ENCODE assay signal across 8 cellular contexts in genomic region chr13:79480954-79481684, GRCh38. TPM values are rescaled to one million over a fixed set of nuclear protein-coding genes. Genes with fewer than 3 reads are reported as not detected.
DNase-seq lines count a peak whose midpoint lies in the region; ATAC-seq, FAIRE-seq and TF ChIP-seq lines count a peak whose summit lies in the region.

A gene with protein sequence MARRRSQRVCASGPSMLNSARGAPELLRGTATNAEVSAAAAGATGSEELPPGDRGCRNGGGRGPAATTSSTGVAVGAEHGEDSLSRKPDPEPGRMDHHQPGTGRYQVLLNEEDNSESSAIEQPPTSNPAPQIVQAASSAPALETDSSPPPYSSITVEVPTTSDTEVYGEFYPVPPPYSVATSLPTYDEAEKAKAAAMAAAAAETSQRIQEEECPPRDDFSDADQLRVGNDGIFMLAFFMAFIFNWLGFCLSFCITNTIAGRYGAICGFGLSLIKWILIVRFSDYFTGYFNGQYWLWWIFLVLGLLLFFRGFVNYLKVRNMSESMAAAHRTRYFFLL (plus strand): TSS chr13:79481155. CDS start chr13:79481204, 49 bp downstream.

- no peak for TF ChIP-seq CTCF in CD8-positive, alpha-beta T cell (IDR thresholded peaks at IDR 0.05)
- TF ChIP-seq CTCF in H1 (IDR thresholded peaks at IDR 0.05; ENCODE audit: control extremely low read depth in 1 of 3, insufficient read depth in 1 of 3, low read depth in 1 of 3, low read length in 3 of 3): no peak

- H3K14ac ChIP-seq in H1 (ENCODE audit: insufficient read length): no peak within 1 kb of the TSS
- peak within 1 kb of the TSS; percentile 36 to 87 for H3K14ac ChIP-seq in mesenchymal stem cell (ENCODE audit: low read length in 2 of 2)

- peaks cover 4% of the 10 kb centered on the region; the same call in 1 of the 2 replicates for H3K23me2 ChIP-seq in H1 (ENCODE audit: low read depth, low read length)

- peaks cover 21% of the 10 kb centered on the region for H3K4me1 ChIP-seq in CD8-positive, alpha-beta T cell (ENCODE audit: insufficient read depth, low read length)
- H3K4me1 ChIP-seq in H1 (replicated peaks in 1 of 4; ENCODE audit: control insufficient read depth in 3 of 4, insufficient read depth in 4 of 4, low read length in 3 of 4): peaks cover 0 to 3% (median 1%) of the 10 kb centered on the region in 4 experiments; a peak in 2 of 7 replicates
- H3K4me1 ChIP-seq in mesenchymal stem cell (ENCODE audit: control insufficient read depth, insufficient read depth, low read depth, low read length): peaks cover 5% of the 10 kb centered on the region

- H3K27ac Mint-ChIP-seq in CD8-positive, alpha-beta T cell: peak within 1 kb of the TSS; percentile 82

- no peak within 1 kb of the TSS for H2BK20ac ChIP-seq in H1 (ENCODE audit: low read length)

- H3K79me1 ChIP-seq in H1 (ENCODE audit: low read depth, low read length): no peaks in the 10 kb centered on the region
- no peaks in the 10 kb centered on the region for H3K79me1 ChIP-seq in mesenchymal stem cell (replicated peaks; ENCODE audit: low read length, poor library complexity, severe bottlenecking)

- DNase-seq in CD8-positive, alpha-beta T cell: peak; percentile 69 to 85 (median 82)
- peak; percentile 52 for DNase-seq in HPDE6-E6E7 (ENCODE audit: extremely low spot score)
- peak; percentile 51 to 61 for DNase-seq in NOMO-1 (lab: John Stamatoyannopoulos, UW; ENCODE audit: unreplicated experiment in 2 of 2)
- DNase-seq in activated CD8-positive, alpha-beta memory T cell treated with anti-CD3 and anti-CD28 coated beads for 48 hours (ENCODE audit: low read depth in 2 of 3, low spot score in 2 of 3): peak; percentile 81 to 91 (median 84)
- DNase-seq in H1 (ENCODE audit: low read depth in 1 of 2, low spot score in 2 of 2): peak; percentile 25 to 88
- DNase-seq in mesenchymal stem cell: peak; percentile 88
- peak; percentile 91 for DNase-seq in stimulated activated CD8-positive, alpha-beta memory T cell treated with anti-CD3 and anti-CD28 coated beads, Interleukin-12 subunit alpha, Interleukin-12 subunit beta, amount 100 ng/mL, for 4 hours (ENCODE audit: low read depth)

- H3K4me2 ChIP-seq in H1 (ENCODE audit: insufficient read depth in 1 of 2, low read depth in 2 of 2, low read length in 2 of 2) (peak within 1 kb of the TSS; percentile 87 to 90), mesenchymal stem cell (ENCODE audit: low read length, poor library complexity, severe bottlenecking) (peak within 1 kb of the TSS; percentile 77)

- peak within 1 kb of the TSS; percentile 85 for H3K4me3 Mint-ChIP-seq in CD8-positive, alpha-beta T cell

- peak within 1 kb of the TSS; percentile 42 to 78 (median 59); a peak in 6 of 7 replicates for H3K9ac ChIP-seq in H1 (replicated peaks in 1 of 4; ENCODE audit: extremely low read depth in 1 of 4, low read depth in 3 of 4, low read length in 3 of 4)
- H3K9ac ChIP-seq in mesenchymal stem cell (ENCODE audit: low read length): peak within 1 kb of the TSS; percentile 92

- H3K79me2 ChIP-seq in H1 (ENCODE audit: control insufficient read depth in 1 of 2, insufficient read depth in 2 of 2, low read length in 2 of 2): peaks cover 0 to 42% of the 10 kb centered on the region in 2 experiments; a peak in 3 of 4 replicates

- H2BK12ac ChIP-seq in H1 (ENCODE audit: low read depth, low read length): peak within 1 kb of the TSS; percentile 0
- H2BK12ac ChIP-seq in mesenchymal stem cell (ENCODE audit: low read length in 2 of 2): peak within 1 kb of the TSS; percentile 67 to 72

- POLR2A ChIA-PET in CD8-positive, alpha-beta T cell (lab: Charles Lee): interaction anchor here (0.7 to 2.0 kb wide), 6 partner anchors 9 to 100 kb away, joined by 3 to 9 read pairs (median 4); partner anchors contain the start of gene RBM26
- POLR2A ChIA-PET in H1 (lab: Charles Lee; ENCODE audit: partially characterized antibody): interaction anchor here (0.6 to 0.9 kb wide), 5 partner anchors 46 to 879 kb away, joined by 3 to 5 read pairs (median 3); no protein-coding TSS in a partner anchor

- no peaks in the 10 kb centered on the region for H3K9me3 ChIP-seq in CD8-positive, alpha-beta T cell (ENCODE audit: low read length)
- H3K9me3 ChIP-seq in H1 (ENCODE audit: insufficient read depth in 2 of 2, low read depth in 1 of 2, low read length in 1 of 2) (no peaks in the 10 kb centered on the region), mesenchymal stem cell (ENCODE audit: control insufficient read depth, low read length) (no peaks in the 10 kb centered on the region)

- peaks cover 0 to 2% of the 10 kb centered on the region in 2 experiments for H4K20me1 ChIP-seq in H1 (replicated peaks in 1 of 2; ENCODE audit: control insufficient read depth in 1 of 2, insufficient read depth in 2 of 2, low read length in 2 of 2)

- no peak within 1 kb of the TSS for H2BK120ac ChIP-seq in H1 (replicated peaks; ENCODE audit: low read depth, low read length)
- peak within 1 kb of the TSS; percentile 11 for H2BK120ac ChIP-seq in mesenchymal stem cell (ENCODE audit: low read depth, low read length)

- H3K27me3 Mint-ChIP-seq in CD8-positive, alpha-beta T cell (ENCODE audit: low read depth): no peaks in the 10 kb centered on the region

- H2AK5ac ChIP-seq in H1 (ENCODE audit: low read depth, low read length): no peak within 1 kb of the TSS
- peak within 1 kb of the TSS; percentile 85 for H2AK5ac ChIP-seq in mesenchymal stem cell (ENCODE audit: low read length, severe bottlenecking)

- no peak for FAIRE-seq in H1 (lab: Jason Lieb, UNC)

- H4K8ac ChIP-seq in H1 (ENCODE audit: extremely low read depth, insufficient read depth, low read length) (peak within 1 kb of the TSS; percentile 73; the same call in 1 of the 2 replicates), mesenchymal stem cell (ENCODE audit: low read length) (peak within 1 kb of the TSS; percentile 90)

- TF ChIP-seq RAD21 in H1 (IDR thresholded peaks at IDR 0.05 in 1 of 2, conservative IDR thresholded peaks at IDR 0.05 in 1 of 2; ENCODE audit: low read depth in 2 of 2, low read length in 2 of 2): no peak

- H4K91ac ChIP-seq in H1 (replicated peaks; ENCODE audit: insufficient read length, low read length) (peak within 1 kb of the TSS; percentile 34), mesenchymal stem cell (ENCODE audit: low read length) (peak within 1 kb of the TSS; percentile 94)

- H3K9me3 Mint-ChIP-seq in CD8-positive, alpha-beta T cell: no peaks in the 10 kb centered on the region

- intact Hi-C loops in CD8-positive, alpha-beta T cell (cut with DNase I, micrococcal nuclease): loop anchor here in 1 of 2 experiments (1.0 kb wide), 1 partner anchor 30 kb away; no protein-coding TSS in a partner anchor

- H3K18ac ChIP-seq in H1 (ENCODE audit: extremely low read depth, low read length) (no peak within 1 kb of the TSS), mesenchymal stem cell (ENCODE audit: low read depth in 1 of 2, low read length in 2 of 2) (peak within 1 kb of the TSS; percentile 50 to 81)

- CTCF ChIA-PET in CD8-positive, alpha-beta T cell (lab: Charles Lee): interaction anchor here (1.0 to 3.8 kb wide), 3 partner anchors 9 to 57 kb away, joined by 3 to 15 read pairs (median 4); no protein-coding TSS in a partner anchor
- CTCF ChIA-PET in H1 (lab: Charles Lee; ENCODE audit: partially characterized antibody): interaction anchor here (0.6 to 2.1 kb wide), 8 partner anchors 15 to 190 kb away, joined by 3 to 14 read pairs (median 3); no protein-coding TSS in a partner anchor

- no peak within 1 kb of the TSS for H2BK15ac ChIP-seq in H1 (ENCODE audit: low read length)
- H2BK15ac ChIP-seq in mesenchymal stem cell (ENCODE audit: low read depth, poor library complexity, severe bottlenecking): peak within 1 kb of the TSS; percentile 87

- 0 out of 3 replicates have a peak, but pooled peaks of 1 of the 2 experiments have one; percentile 45 for TF ChIP-seq POLR2A in H1 (IDR thresholded peaks at IDR 0.05; ENCODE audit: control extremely low read depth in 1 of 2, low read depth in 2 of 2, low read length in 2 of 2)

- H3K56ac ChIP-seq in H1 (replicated peaks; ENCODE audit: insufficient read length, low read depth, low read length): peak within 1 kb of the TSS; percentile 65

- no peak within 1 kb of the TSS for H3K4ac ChIP-seq in H1 (replicated peaks; ENCODE audit: insufficient read length, low read depth, low read length)
- peak within 1 kb of the TSS; percentile 20 to 75 for H3K4ac ChIP-seq in mesenchymal stem cell (ENCODE audit: low read depth in 1 of 2, low read length in 2 of 2)

- H3K36me3 Mint-ChIP-seq in CD8-positive, alpha-beta T cell: peaks cover 3% of the 10 kb centered on the region

- no peaks in the 10 kb centered on the region for H3K27me3 ChIP-seq in CD8-positive, alpha-beta T cell (ENCODE audit: insufficient read depth, low read length)
- no peaks in the 10 kb centered on the region; a peak in 1 of 7 replicates for H3K27me3 ChIP-seq in H1 (replicated peaks in 1 of 4; ENCODE audit: control insufficient read depth in 3 of 4, extremely low read depth in 1 of 4, insufficient read depth in 3 of 4, low read length in 3 of 4)
- H3K27me3 ChIP-seq in mesenchymal stem cell (ENCODE audit: control insufficient read depth in 1 of 2, insufficient read depth in 1 of 2, low read length in 2 of 2): peaks cover 0 to 13% of the 10 kb centered on the region in 2 experiments

- peak; percentile 80 for ATAC-seq in CD8-positive, alpha-beta T cell
- peak; percentile 90 for ATAC-seq in GM19467 (IDR thresholded peaks at IDR 0.05; ENCODE audit: unreplicated experiment)

- H2BK5ac ChIP-seq in H1 (ENCODE audit: low read depth, low read length) (0 out of 2 replicates have a peak within 1 kb of the TSS, but pooled peaks have one; percentile 26), mesenchymal stem cell (ENCODE audit: low read depth, low read length, poor library complexity, severe bottlenecking) (peak within 1 kb of the TSS; percentile 53)

- peaks cover 29% of the 10 kb centered on the region for H3K4me1 Mint-ChIP-seq in CD8-positive, alpha-beta T cell (ENCODE audit: low read depth)

- H3K4me3 ChIP-seq in CD8-positive, alpha-beta T cell (ENCODE audit: low read depth, low read length): peak within 1 kb of the TSS; percentile 71
- H3K4me3 ChIP-seq in H1 (ENCODE audit: extremely low read depth in 1 of 4, insufficient read depth in 2 of 4, low read depth in 3 of 4, low read length in 4 of 4) (peak within 1 kb of the TSS; percentile 62 to 86 (median 84)), mesenchymal stem cell (ENCODE audit: insufficient read depth in 1 of 2, low read depth in 1 of 2, low read length in 2 of 2) (peak within 1 kb of the TSS; percentile 87 to 89)

- H3K23ac ChIP-seq in H1 (ENCODE audit: insufficient read length) (no peak within 1 kb of the TSS), mesenchymal stem cell (ENCODE audit: low read length in 2 of 2) (peak within 1 kb of the TSS in 1 of 2 experiments; percentile 83)

- no peak for TF ChIP-seq EP300 in H1 (IDR thresholded peaks at IDR 0.05; ENCODE audit: borderline replicate concordance in 1 of 2, low read depth in 2 of 2, low read length in 2 of 2)

- peak within 1 kb of the TSS; percentile 60; the same call in 1 of the 2 replicates for H2AFZ ChIP-seq in H1 (ENCODE audit: low read length)
- H2AFZ ChIP-seq in mesenchymal stem cell (ENCODE audit: low read depth, low read length): peak within 1 kb of the TSS; percentile 98

- 1% methylated on average over 45 of the region's 74 CpGs; no CpG with 5 or more reads in 1 of the 2 experiments for WGBS in H1 (ENCODE audit: extremely low coverage in 1 of 2, insufficient coverage in 1 of 2, insufficient read length in 1 of 2, insufficient replicate concordance in 2 of 2, low coverage in 1 of 2, low lambda C conversion rate in 2 of 2, missing lambda C conversion rate in 1 of 2), 2 experiments
- under 1% methylated on average over 72 of the region's 74 CpGs for WGBS in mesenchymal stem cell

- peak within 1 kb of the TSS; percentile 29 for H3K27ac ChIP-seq in CD8-positive, alpha-beta T cell (ENCODE audit: low read depth, low read length)
- no peak within 1 kb of the TSS for H3K27ac ChIP-seq in H1 (ENCODE audit: low read depth, low read length)
- H3K27ac ChIP-seq in mesenchymal stem cell (ENCODE audit: low read length, poor library complexity, severe bottlenecking): peak within 1 kb of the TSS; percentile 80

- no peaks in the 10 kb centered on the region for H3K36me3 ChIP-seq in CD8-positive, alpha-beta T cell (ENCODE audit: insufficient read depth, low read length)
- H3K36me3 ChIP-seq in H1 (ENCODE audit: control insufficient read depth in 2 of 4, insufficient read depth in 4 of 4, low read length in 3 of 4) (no peaks in the 10 kb centered on the region), mesenchymal stem cell (ENCODE audit: control insufficient read depth in 1 of 2, insufficient read depth in 2 of 2, low read depth in 1 of 2, low read length in 2 of 2) (no peaks in the 10 kb centered on the region)

- H4K5ac ChIP-seq in H1 (ENCODE audit: insufficient read length, low read depth, low read length): peak within 1 kb of the TSS; percentile 45

RNA-seq across cellular contexts. Expression of the gene that starts here (rescaled TPM):
- total RNA-seq in CD8-positive, alpha-beta T cell: 1 to 10 TPM; 2.6 TPM
- total RNA-seq in H1 (2021; fragmentation: NEBNext Ultra II Directional; extraction: Animal tissue kit (Norgen Biotek cat#: 25700)): 30.4 and 32.9 TPM in 2 replicates
- 8.3 and 11.1 TPM in 2 replicates for polyA plus RNA-seq in H1 (2011; rRNA removed)
- polyA plus RNA-seq in H1 (2011; cell fraction: cytosol; rRNA removed): 9.7 TPM
- polyA plus RNA-seq in H1 (2011; cell fraction: nucleus; rRNA removed): 15.7 TPM
- polyA plus RNA-seq in H1 (2012, experiment 1 of 2): 14.1 to 19.8 TPM (median 17.1 TPM) in 4 replicates
- polyA plus RNA-seq in H1 (2012, experiment 2 of 2): 2.1 TPM
- 26.8 TPM for polyA plus RNA-seq in H1 (2013, experiment 1 of 2)
- polyA plus RNA-seq in H1 (2013, experiment 2 of 2): 29.9 TPM
- polyA minus RNA-seq in H1 (2011; rRNA and poly(A)+ RNA removed): 18.4 and 29.1 TPM in 2 replicates
- 18.4 TPM for polyA minus RNA-seq in H1 (2011; cell fraction: cytosol; rRNA and poly(A)+ RNA removed)
- polyA minus RNA-seq in H1 (2011; cell fraction: nucleus; rRNA and poly(A)+ RNA removed): 20.5 TPM
- 23.3 TPM for polyA plus RNA-seq in mesenchymal stem cell (2013, experiment 1 of 2)
- 25.7 TPM for polyA plus RNA-seq in mesenchymal stem cell (2013, experiment 2 of 2)
